Comparison of ENCODE assay signal across 15 cellular contexts in genomic region chr11:117691206-117691490, GRCh38.
A peak's percentile ranks its signal among the peaks of the same experiment; 100 is the strongest.
DNase-seq lines count a peak whose midpoint lies in the region; ATAC-seq lines count a peak whose summit lies in the region.
"Had no signal": no experiment of that assay in that cellular context is flagged by ENCODE, and none has a peak within 500 bp of the region (broad histone marks: within the 10 kb centered on the region; RNA-seq: fewer than 3 reads in every experiment).

No MANE protein-coding gene starts in this region.

- ATAC-seq in GM21723 (IDR thresholded peaks at IDR 0.05; ENCODE audit: unreplicated experiment) (no peak), HG03139 (IDR thresholded peaks at IDR 0.05; ENCODE audit: unreplicated experiment) (no peak)

- DNase-seq in NCI-H748 (lab: John Stamatoyannopoulos, UW; ENCODE audit: unreplicated experiment) (peak; percentile 41), NCI-H748 treated with DMSO at 0.1 percent for 48 hours (lab: John Stamatoyannopoulos, UW) (no peak), NCI-H526 (lab: John Stamatoyannopoulos, UW) (peak; percentile 96 to 97), foreskin melanocyte (no peak)
- DNase-seq: GM23248, NCI-H1048, NCI-H2029 treated with DMSO at 0.1 percent for 48 hours, NCI-H2227 treated with DMSO at 0.1 percent for 48 hours, NCI-H774, SHP77 treated with DMSO at 0.1 percent for 48 hours had no signal

- H3K27ac ChIP-seq in cingulate gyrus (ENCODE audit: low read depth, low read length), result peak overlapping the region; percentile 62
- H3K27ac ChIP-seq in temporal lobe (ENCODE audit: low read depth, low read length), result peak overlapping the region; percentile 86
- H3K27ac ChIP-seq: C4-2B, GM23248 had no signal

Comparison
In these comparisons a context has a peak if more than half of its experiments do, and no peak if none do; other contexts are left out.
1. DNase-seq: peak in NCI-H748 (single experiment) and NCI-H526 (2 of 2); none in NCI-H748 treated with DMSO at 0.1 percent for 48 hours (single experiment) and foreskin melanocyte (single experiment).